ENCODE assay signal across 8 cellular contexts in genomic region chr14:85529803-85530574, GRCh38. TPM values are rescaled to one million over a fixed set of nuclear protein-coding genes. Genes with fewer than 3 reads are reported as not detected.
DNase-seq lines count a peak whose midpoint lies in the region; ATAC-seq and TF ChIP-seq lines count a peak whose summit lies in the region.

FLRT2 (plus strand) TSS chr14:85530144; CDS start chr14:85621515, 91,371 bp downstream.

- H3K27ac ChIP-seq in dorsolateral prefrontal cortex = peak within 1 kb of the TSS in 58 of 59 donors; percentile 24 to 96 (median 86)
- peak within 1 kb of the TSS in 1 of 3 donors; percentile 58 for H3K27ac ChIP-seq in right lobe of liver
- peak within 1 kb of the TSS; percentile 56 to 62 for H3K27ac ChIP-seq in tibial artery

- H3K9me3 Mint-ChIP-seq in activated T-cell treated with anti-CD3 and anti-CD28 coated beads, Interleukin-2, amount 50 U/mL, for 24 hours = no peaks in the 10 kb centered on the region
- no peaks in the 10 kb centered on the region for H3K9me3 Mint-ChIP-seq in activated T-cell treated with anti-CD3 and anti-CD28 coated beads, Interleukin-2, amount 50 U/mL, for 72 hours

- ATAC-seq in activated T-cell treated with anti-CD3 and anti-CD28 coated beads, Interleukin-2, amount 50 U/mL, for 72 hours (replicated peaks in 1 of 2) = no peak
- ATAC-seq in right lobe of liver (peak; percentile 8 to 33 (median 14)), HG03342 (IDR thresholded peaks at IDR 0.05; ENCODE audit: unreplicated experiment) (no peak), GM18870 (IDR thresholded peaks at IDR 0.05; ENCODE audit: unreplicated experiment) (no peak)

- H3K4me3 Mint-ChIP-seq in activated T-cell treated with anti-CD3 and anti-CD28 coated beads, Interleukin-2, amount 50 U/mL, for 24 hours = no peak within 1 kb of the TSS
- no peak within 1 kb of the TSS for H3K4me3 Mint-ChIP-seq in activated T-cell treated with anti-CD3 and anti-CD28 coated beads, Interleukin-2, amount 50 U/mL, for 72 hours

- DNase-seq in activated T-cell treated with anti-CD3 and anti-CD28 coated beads, Interleukin-2, amount 50 U/mL, for 24 hours = no peak
- no peak for DNase-seq in activated T-cell treated with anti-CD3 and anti-CD28 coated beads, Interleukin-2, amount 50 U/mL, for 72 hours
- DNase-seq in dorsolateral prefrontal cortex = peak in 9 of 10 donors; percentile 26 to 71 (median 62)
- peak; percentile 34 to 60 (median 48) for DNase-seq in right lobe of liver
- DNase-seq in tibial artery = peak; percentile 72 to 80
- no peak for DNase-seq in stimulated activated CD4-positive, alpha-beta T cell treated with anti-CD3 and anti-CD28 coated beads, Interleukin-4, amount 100 ng/mL, for 1 hour

- H3K27ac Mint-ChIP-seq in activated T-cell treated with anti-CD3 and anti-CD28 coated beads, Interleukin-2, amount 50 U/mL, for 24 hours = peak within 1 kb of the TSS; percentile 30
- no peak within 1 kb of the TSS for H3K27ac Mint-ChIP-seq in activated T-cell treated with anti-CD3 and anti-CD28 coated beads, Interleukin-2, amount 50 U/mL, for 72 hours

- TF ChIP-seq POLR2A in right lobe of liver (IDR thresholded peaks at IDR 0.05) = no peak

- H3K36me3 ChIP-seq in right lobe of liver = no peaks in the 10 kb centered on the region
- H3K36me3 ChIP-seq in tibial artery = no peaks in the 10 kb centered on the region

- peaks cover 0 to 18% (median 0%) of the 10 kb centered on the region in 4 donors for H3K4me1 ChIP-seq in right lobe of liver
- peaks cover 0 to 63% (median 45%) of the 10 kb centered on the region in 4 donors for H3K4me1 ChIP-seq in tibial artery

- H3K9me3 ChIP-seq in right lobe of liver = no peaks in the 10 kb centered on the region
- no peaks in the 10 kb centered on the region for H3K9me3 ChIP-seq in tibial artery

- H3K27me3 Mint-ChIP-seq in activated T-cell treated with anti-CD3 and anti-CD28 coated beads, Interleukin-2, amount 50 U/mL, for 24 hours = peaks cover 75% of the 10 kb centered on the region
- H3K27me3 Mint-ChIP-seq in activated T-cell treated with anti-CD3 and anti-CD28 coated beads, Interleukin-2, amount 50 U/mL, for 72 hours (ENCODE audit: low read depth) = peaks cover 80% of the 10 kb centered on the region

- intact Hi-C loops in dorsolateral prefrontal cortex (cut with DNase I) (no loop called here), right lobe of liver (cut with DNase I) (no loop called here), tibial artery (cut with DNase I; ENCODE audit: low total_unique reads) (no loop called here)

- TF ChIP-seq CTCF in dorsolateral prefrontal cortex (IDR thresholded peaks at IDR 0.05 in 54 of 56, conservative IDR thresholded peaks at IDR 0.05 in 2 of 56; ENCODE audit: low read depth in 1 of 56, partially characterized antibody in 56 of 56) (no peak), right lobe of liver (IDR thresholded peaks at IDR 0.05) (no peak), tibial artery (IDR thresholded peaks at IDR 0.05) (no peak)

- no peaks in the 10 kb centered on the region for H3K36me3 Mint-ChIP-seq in activated T-cell treated with anti-CD3 and anti-CD28 coated beads, Interleukin-2, amount 50 U/mL, for 24 hours (ENCODE audit: low read depth)
- H3K36me3 Mint-ChIP-seq in activated T-cell treated with anti-CD3 and anti-CD28 coated beads, Interleukin-2, amount 50 U/mL, for 72 hours (ENCODE audit: insufficient read depth in 2 of 2) = peaks cover 0 to 2% of the 10 kb centered on the region in 2 donors

- peaks cover 16% of the 10 kb centered on the region for H3K4me1 Mint-ChIP-seq in activated T-cell treated with anti-CD3 and anti-CD28 coated beads, Interleukin-2, amount 50 U/mL, for 24 hours (ENCODE audit: low read depth)
- H3K4me1 Mint-ChIP-seq in activated T-cell treated with anti-CD3 and anti-CD28 coated beads, Interleukin-2, amount 50 U/mL, for 72 hours (ENCODE audit: low read depth) = peaks cover 16% of the 10 kb centered on the region

- H3K4me3 ChIP-seq in dorsolateral prefrontal cortex = peak within 1 kb of the TSS; percentile 41 to 80 (median 69)
- peak within 1 kb of the TSS; percentile 23 to 34 (median 27) for H3K4me3 ChIP-seq in right lobe of liver
- peak within 1 kb of the TSS; percentile 56 to 71 for H3K4me3 ChIP-seq in tibial artery

- H3K27me3 ChIP-seq in dorsolateral prefrontal cortex = peaks cover 0 to 59% (median 19%) of the 10 kb centered on the region in 45 donors
- H3K27me3 ChIP-seq in right lobe of liver = peaks cover 0 to 13% of the 10 kb centered on the region in 2 donors
- H3K27me3 ChIP-seq in tibial artery = peaks cover 0 to 41% of the 10 kb centered on the region in 2 donors

- 4% methylated on average over 19 of the region's 57 CpGs for WGBS in right lobe of liver (ENCODE audit: insufficient coverage, low coverage, low lambda C conversion rate, missing lambda C conversion rate)

RNA-seq across cellular contexts. Expression of gene FLRT2, which starts in this region (rescaled TPM):
- not detected for total RNA-seq in activated T-cell treated with anti-CD3 and anti-CD28 coated beads, Interleukin-2, amount 50 U/mL, for 72 hours
- total RNA-seq in dorsolateral prefrontal cortex (100 to 1,000 TPM in 98 of 120 experiments, 10 to 100 TPM in 22; 29.4 to 209 (median 120) TPM), right lobe of liver (1 to 10 TPM in 5 of 6 experiments, under 1 TPM in 1; 0.12 to 4.1 (median 2.0) TPM)

Comparison
In these comparisons a context has a peak if more than half of its experiments do, and no peak if none do; other contexts are left out.
1. RNA of gene FLRT2 (total RNA-seq): 29.4 to 209 TPM in dorsolateral prefrontal cortex; 0.12 to 4.1 TPM in right lobe of liver and not detected in activated T-cell treated with anti-CD3 and anti-CD28 coated beads, Interleukin-2, amount 50 U/mL, for 72 hours; every median in the first group is over 4 times any median in the second.
2. DNase-seq: peak in dorsolateral prefrontal cortex (9 of 10), right lobe of liver (3 of 3) and tibial artery (2 of 2); none in activated T-cell treated with anti-CD3 and anti-CD28 coated beads, Interleukin-2, amount 50 U/mL, for 24 hours (single experiment), activated T-cell treated with anti-CD3 and anti-CD28 coated beads, Interleukin-2, amount 50 U/mL, for 72 hours (0 of 2) and stimulated activated CD4-positive, alpha-beta T cell treated with anti-CD3 and anti-CD28 coated beads, Interleukin-4, amount 100 ng/mL, for 1 hour (single experiment).
3. ATAC-seq: peak in right lobe of liver (4 of 4); none in activated T-cell treated with anti-CD3 and anti-CD28 coated beads, Interleukin-2, amount 50 U/mL, for 72 hours (0 of 2), HG03342 (single experiment) and GM18870 (single experiment).
4. Peak in every context shown above with its lines, with median percentiles within 50 percentile points of each other: H3K4me3 ChIP-seq.